Comparison of ENCODE assay signal across 1 cellular context in the genomic region with DNA sequence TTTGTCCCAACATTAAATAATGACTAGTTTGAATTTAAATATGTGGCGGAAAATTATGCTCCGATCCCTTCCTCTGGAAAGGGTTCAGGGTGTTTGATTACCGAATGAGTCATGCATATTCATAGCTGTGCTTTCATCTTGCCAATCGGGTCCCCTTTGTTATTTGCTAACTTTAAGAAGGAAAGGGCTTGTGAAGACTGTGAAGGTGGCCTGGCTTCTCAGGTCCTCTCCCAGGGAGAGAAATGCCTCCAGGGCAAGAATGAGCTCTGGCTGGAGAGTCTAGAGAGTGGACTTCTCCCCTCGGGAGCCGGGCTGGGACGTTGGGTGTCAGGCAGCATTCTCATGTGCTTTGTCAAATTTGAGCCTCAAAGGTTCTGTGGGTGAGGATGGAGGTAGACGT.
TF ChIP-seq lines count a peak whose summit lies in the region.

No MANE protein-coding gene starts in this region.

TF ChIP-seq in H1, 55 proteins besides CTCF, POLR2A, EP300 and RAD21 (continued from another document):
- TF ChIP-seq SUZ12 (IDR thresholded peaks at IDR 0.05; ENCODE audit: low read length) (no peak), TBP (IDR thresholded peaks at IDR 0.05; ENCODE audit: low read depth, low read length) (no peak), GABPA (IDR thresholded peaks at IDR 0.05; ENCODE audit: borderline replicate concordance, insufficient read depth, low read length) (no peak), PHF8 (conservative IDR thresholded peaks at IDR 0.05; ENCODE audit: low read depth, low read length) (no peak), KDM1A (IDR thresholded peaks at IDR 0.05; ENCODE audit: borderline replicate concordance, low read length) (no peak), BRCA1 (IDR thresholded peaks at IDR 0.05; ENCODE audit: low read depth, low read length) (no peak), RFX5 (IDR thresholded peaks at IDR 0.05; ENCODE audit: borderline replicate concordance, low read depth, low read length) (no peak)
- TF ChIP-seq, protein P1, sequence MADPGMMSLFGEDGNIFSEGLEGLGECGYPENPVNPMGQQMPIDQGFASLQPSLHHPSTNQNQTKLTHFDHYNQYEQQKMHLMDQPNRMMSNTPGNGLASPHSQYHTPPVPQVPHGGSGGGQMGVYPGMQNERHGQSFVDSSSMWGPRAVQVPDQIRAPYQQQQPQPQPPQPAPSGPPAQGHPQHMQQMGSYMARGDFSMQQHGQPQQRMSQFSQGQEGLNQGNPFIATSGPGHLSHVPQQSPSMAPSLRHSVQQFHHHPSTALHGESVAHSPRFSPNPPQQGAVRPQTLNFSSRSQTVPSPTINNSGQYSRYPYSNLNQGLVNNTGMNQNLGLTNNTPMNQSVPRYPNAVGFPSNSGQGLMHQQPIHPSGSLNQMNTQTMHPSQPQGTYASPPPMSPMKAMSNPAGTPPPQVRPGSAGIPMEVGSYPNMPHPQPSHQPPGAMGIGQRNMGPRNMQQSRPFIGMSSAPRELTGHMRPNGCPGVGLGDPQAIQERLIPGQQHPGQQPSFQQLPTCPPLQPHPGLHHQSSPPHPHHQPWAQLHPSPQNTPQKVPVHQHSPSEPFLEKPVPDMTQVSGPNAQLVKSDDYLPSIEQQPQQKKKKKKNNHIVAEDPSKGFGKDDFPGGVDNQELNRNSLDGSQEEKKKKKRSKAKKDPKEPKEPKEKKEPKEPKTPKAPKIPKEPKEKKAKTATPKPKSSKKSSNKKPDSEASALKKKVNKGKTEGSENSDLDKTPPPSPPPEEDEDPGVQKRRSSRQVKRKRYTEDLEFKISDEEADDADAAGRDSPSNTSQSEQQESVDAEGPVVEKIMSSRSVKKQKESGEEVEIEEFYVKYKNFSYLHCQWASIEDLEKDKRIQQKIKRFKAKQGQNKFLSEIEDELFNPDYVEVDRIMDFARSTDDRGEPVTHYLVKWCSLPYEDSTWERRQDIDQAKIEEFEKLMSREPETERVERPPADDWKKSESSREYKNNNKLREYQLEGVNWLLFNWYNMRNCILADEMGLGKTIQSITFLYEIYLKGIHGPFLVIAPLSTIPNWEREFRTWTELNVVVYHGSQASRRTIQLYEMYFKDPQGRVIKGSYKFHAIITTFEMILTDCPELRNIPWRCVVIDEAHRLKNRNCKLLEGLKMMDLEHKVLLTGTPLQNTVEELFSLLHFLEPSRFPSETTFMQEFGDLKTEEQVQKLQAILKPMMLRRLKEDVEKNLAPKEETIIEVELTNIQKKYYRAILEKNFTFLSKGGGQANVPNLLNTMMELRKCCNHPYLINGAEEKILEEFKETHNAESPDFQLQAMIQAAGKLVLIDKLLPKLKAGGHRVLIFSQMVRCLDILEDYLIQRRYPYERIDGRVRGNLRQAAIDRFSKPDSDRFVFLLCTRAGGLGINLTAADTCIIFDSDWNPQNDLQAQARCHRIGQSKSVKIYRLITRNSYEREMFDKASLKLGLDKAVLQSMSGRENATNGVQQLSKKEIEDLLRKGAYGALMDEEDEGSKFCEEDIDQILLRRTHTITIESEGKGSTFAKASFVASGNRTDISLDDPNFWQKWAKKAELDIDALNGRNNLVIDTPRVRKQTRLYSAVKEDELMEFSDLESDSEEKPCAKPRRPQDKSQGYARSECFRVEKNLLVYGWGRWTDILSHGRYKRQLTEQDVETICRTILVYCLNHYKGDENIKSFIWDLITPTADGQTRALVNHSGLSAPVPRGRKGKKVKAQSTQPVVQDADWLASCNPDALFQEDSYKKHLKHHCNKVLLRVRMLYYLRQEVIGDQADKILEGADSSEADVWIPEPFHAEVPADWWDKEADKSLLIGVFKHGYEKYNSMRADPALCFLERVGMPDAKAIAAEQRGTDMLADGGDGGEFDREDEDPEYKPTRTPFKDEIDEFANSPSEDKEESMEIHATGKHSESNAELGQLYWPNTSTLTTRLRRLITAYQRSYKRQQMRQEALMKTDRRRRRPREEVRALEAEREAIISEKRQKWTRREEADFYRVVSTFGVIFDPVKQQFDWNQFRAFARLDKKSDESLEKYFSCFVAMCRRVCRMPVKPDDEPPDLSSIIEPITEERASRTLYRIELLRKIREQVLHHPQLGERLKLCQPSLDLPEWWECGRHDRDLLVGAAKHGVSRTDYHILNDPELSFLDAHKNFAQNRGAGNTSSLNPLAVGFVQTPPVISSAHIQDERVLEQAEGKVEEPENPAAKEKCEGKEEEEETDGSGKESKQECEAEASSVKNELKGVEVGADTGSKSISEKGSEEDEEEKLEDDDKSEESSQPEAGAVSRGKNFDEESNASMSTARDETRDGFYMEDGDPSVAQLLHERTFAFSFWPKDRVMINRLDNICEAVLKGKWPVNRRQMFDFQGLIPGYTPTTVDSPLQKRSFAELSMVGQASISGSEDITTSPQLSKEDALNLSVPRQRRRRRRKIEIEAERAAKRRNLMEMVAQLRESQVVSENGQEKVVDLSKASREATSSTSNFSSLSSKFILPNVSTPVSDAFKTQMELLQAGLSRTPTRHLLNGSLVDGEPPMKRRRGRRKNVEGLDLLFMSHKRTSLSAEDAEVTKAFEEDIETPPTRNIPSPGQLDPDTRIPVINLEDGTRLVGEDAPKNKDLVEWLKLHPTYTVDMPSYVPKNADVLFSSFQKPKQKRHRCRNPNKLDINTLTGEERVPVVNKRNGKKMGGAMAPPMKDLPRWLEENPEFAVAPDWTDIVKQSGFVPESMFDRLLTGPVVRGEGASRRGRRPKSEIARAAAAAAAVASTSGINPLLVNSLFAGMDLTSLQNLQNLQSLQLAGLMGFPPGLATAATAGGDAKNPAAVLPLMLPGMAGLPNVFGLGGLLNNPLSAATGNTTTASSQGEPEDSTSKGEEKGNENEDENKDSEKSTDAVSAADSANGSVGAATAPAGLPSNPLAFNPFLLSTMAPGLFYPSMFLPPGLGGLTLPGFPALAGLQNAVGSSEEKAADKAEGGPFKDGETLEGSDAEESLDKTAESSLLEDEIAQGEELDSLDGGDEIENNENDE (IDR thresholded peaks at IDR 0.05; ENCODE audit: insufficient replicate concordance, low read length): no peak
